ENCODE assay signal across 15 cellular contexts in the genomic region with DNA sequence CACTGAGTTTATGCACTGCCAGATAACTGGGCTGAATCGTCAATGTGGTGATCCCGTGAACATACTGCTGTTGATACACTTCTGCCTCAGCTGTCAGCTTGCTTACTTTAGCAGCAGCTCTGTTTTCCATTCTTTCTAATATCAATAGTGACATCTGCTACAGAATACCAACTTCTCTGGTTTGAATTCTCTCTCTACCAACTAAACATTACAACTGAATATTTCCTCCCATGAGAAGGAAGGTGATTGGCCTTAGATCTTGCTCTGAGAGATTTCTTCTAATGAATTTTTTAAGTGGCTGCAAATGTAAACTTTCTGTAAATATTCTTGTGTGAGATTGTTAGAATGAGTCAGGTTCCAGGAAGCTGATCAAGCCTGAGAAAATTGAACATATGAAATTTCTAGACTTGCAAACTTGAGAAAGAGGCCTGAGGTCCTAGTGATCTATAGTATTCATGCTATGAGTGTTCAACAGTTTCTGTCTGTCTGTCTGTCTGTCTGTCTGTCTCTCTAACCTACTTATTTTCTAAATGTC.
DNase-seq lines count a peak whose midpoint lies in the region; ATAC-seq, FAIRE-seq and TF ChIP-seq lines count a peak whose summit lies in the region.
"Had no signal": no experiment of that assay in that cellular context is flagged by ENCODE, and none has a peak within 500 bp of the region (broad histone marks: within the 10 kb centered on the region; RNA-seq: fewer than 3 reads in every experiment).

No MANE protein-coding gene starts in this region.

- peak; percentile 94 for FAIRE-seq in islet of Langerhans (lab: Jason Lieb, UNC)

- peak; percentile 34 for DNase-seq in AG10803 (ENCODE audit: low read depth)
- DNase-seq in ELR (ENCODE audit: low read depth) = peak; percentile 83
- peak; percentile 42 for DNase-seq in adipocyte (ENCODE audit: low read depth)
- DNase-seq in SW 1271 (lab: John Stamatoyannopoulos, UW) = no peak
- DNase-seq in activated naive CD4-positive, alpha-beta T cell treated with Interleukin-2 at 50 U/mL for 16 hours = no peak
- DNase-seq: amniotic stem cell; dorsolateral prefrontal cortex; left colon; naive thymus-derived CD8-positive, alpha-beta T cell; NCI-H1417; NCI-H526 treated with DMSO at 0.1 percent for 48 hours; right lobe of liver; substantia nigra had no signal

- no peak for TF ChIP-seq CTCF in AG10803 (conservative IDR thresholded peaks at IDR 0.05; ENCODE audit: low read length)

- no peak overlapping the region for H3K4me3 ChIP-seq in AG10803 (ENCODE audit: low read length)
- H3K4me3 ChIP-seq in adipocyte (ENCODE audit: low read length) = no peak overlapping the region
- H3K4me3 ChIP-seq: dorsolateral prefrontal cortex, right lobe of liver had no signal

- no peaks in the 10 kb centered on the region for H3K36me3 ChIP-seq in adipocyte (ENCODE audit: control insufficient read depth, insufficient read depth, low read length, severe bottlenecking)
- H3K36me3 ChIP-seq: right lobe of liver had no signal

- H3K27me3 ChIP-seq in adipocyte (replicated peaks; ENCODE audit: control insufficient read depth, insufficient read depth, low read length) = no peaks in the 10 kb centered on the region
- H3K27me3 ChIP-seq: right lobe of liver had no signal

- no peak overlapping the region for H3K9ac ChIP-seq in adipocyte (ENCODE audit: low read length)

- H3K9me3 ChIP-seq in adipocyte (ENCODE audit: control insufficient read depth, low read length) = no peaks in the 10 kb centered on the region
- H3K9me3 ChIP-seq: right lobe of liver had no signal

- H3K4me1 ChIP-seq in adipocyte (ENCODE audit: control insufficient read depth, insufficient read depth, low read length) = peaks cover 28% of the 10 kb centered on the region
- H3K4me1 ChIP-seq: right lobe of liver had no signal

- ATAC-seq in HG02840 (IDR thresholded peaks at IDR 0.05; ENCODE audit: low FRiP score, unreplicated experiment) = no peak
- ATAC-seq: left colon; naive thymus-derived CD8-positive, alpha-beta T cell; right lobe of liver had no signal

Comparison
In these comparisons a context has a peak if more than half of its experiments do, and no peak if none do; other contexts are left out.
1. DNase-seq: peak in AG10803 (single experiment), ELR (single experiment) and adipocyte (single experiment); none in SW 1271 (0 of 2) and activated naive CD4-positive, alpha-beta T cell treated with Interleukin-2 at 50 U/mL for 16 hours (single experiment).